Comparison of ENCODE assay signal across 18 cellular contexts in genomic region chr5:61732796-61733195, GRCh38.
DNase-seq lines count a peak whose midpoint lies in the region; ATAC-seq and TF ChIP-seq lines count a peak whose summit lies in the region.
"Had no signal": no experiment of that assay in that cellular context is flagged by ENCODE, and none has a peak within 500 bp of the region (broad histone marks: within the 10 kb centered on the region; RNA-seq: fewer than 3 reads in every experiment).

No MANE protein-coding gene starts in this region.

- peaks cover 75% of the 10 kb centered on the region for H3K4me1 Mint-ChIP-seq in brain
- H3K4me1 Mint-ChIP-seq: activated B cell treated with CpG ODN at 0.5 μM for 24 hours had no signal

- peak; percentile 74 for DNase-seq in pons (ENCODE audit: low spot score)
- DNase-seq in foreskin fibroblast, result no peak
- no peak for DNase-seq in activated naive CD4-positive, alpha-beta T cell treated with anti-CD3 and anti-CD28 coated beads, Interleukin-2, amount 50 U/mL, for 72 hours (ENCODE audit: low spot score in 2 of 2)
- DNase-seq: activated B cell treated with CpG ODN at 0.5 μM for 24 hours; activated CD8-positive, alpha-beta T cell treated with anti-CD3 and anti-CD28 coated beads for 36 hours; amniotic stem cell; cerebellar nuclear complex; heart right ventricle; NCI-H524; stimulated activated CD4-positive, alpha-beta T cell treated with anti-CD3 and anti-CD28 coated beads, Interleukin-12 subunit alpha, Interleukin-12 subunit beta, amount 100 ng/mL, for 4 hours; stomach had no signal

- peaks cover 0 to 3% (median 0%) of the 10 kb centered on the region in 5 experiments for H3K9me3 Mint-ChIP-seq in brain
- H3K9me3 Mint-ChIP-seq in activated naive CD4-positive, alpha-beta T cell treated with anti-CD3 and anti-CD28 coated beads, Interleukin-2, amount 50 U/mL, for 72 hours, result no peaks in the 10 kb centered on the region
- H3K9me3 Mint-ChIP-seq: activated B cell treated with CpG ODN at 0.5 μM for 24 hours; activated CD8-positive, alpha-beta T cell treated with anti-CD3 and anti-CD28 coated beads for 36 hours; nephron progenitor cell had no signal

- H3K36me3 ChIP-seq in ES-I3 (ENCODE audit: insufficient read depth, low read length), result no peaks in the 10 kb centered on the region
- H3K36me3 ChIP-seq: heart right ventricle, stomach had no signal

- TF ChIP-seq CTCF in brain (conservative IDR thresholded peaks at IDR 0.05) (no peak), foreskin fibroblast (IDR thresholded peaks at IDR 0.05; ENCODE audit: low read depth, low read length) (no peak)

- no peaks in the 10 kb centered on the region for H3K9me3 ChIP-seq in ES-I3 (ENCODE audit: control insufficient read depth, insufficient read depth, low read length)
- H3K9me3 ChIP-seq in iPS-18c (ENCODE audit: control insufficient read depth, insufficient read depth, low read length), result no peaks in the 10 kb centered on the region
- H3K9me3 ChIP-seq: heart right ventricle, stomach had no signal

- H3K4me3 ChIP-seq in iPS-18c (ENCODE audit: insufficient read depth, low read depth, low read length) (peak overlapping the region; percentile 20; the same call in 1 of the 2 replicates), foreskin fibroblast (ENCODE audit: low read depth in 1 of 2, low read length in 2 of 2) (no peak overlapping the region)
- H3K4me3 ChIP-seq: SK-N-MC had no signal

- peaks cover 11% of the 10 kb centered on the region; the same call in 1 of the 2 replicates for H3K4me1 ChIP-seq in ES-I3 (ENCODE audit: insufficient read depth, low read length)
- H3K4me1 ChIP-seq: heart right ventricle had no signal

- H3K9ac ChIP-seq in ES-I3 (ENCODE audit: low read depth, low read length), result peak overlapping the region; percentile 24; the same call in 1 of the 2 replicates

- ATAC-seq in HG03432 (IDR thresholded peaks at IDR 0.05; ENCODE audit: unreplicated experiment) (no peak), HG03442 (IDR thresholded peaks at IDR 0.05; ENCODE audit: unreplicated experiment) (no peak)
- no peak for ATAC-seq in activated naive CD4-positive, alpha-beta T cell treated with anti-CD3 and anti-CD28 coated beads, Interleukin-2, amount 50 U/mL, for 72 hours
- ATAC-seq: activated CD8-positive, alpha-beta T cell treated with anti-CD3 and anti-CD28 coated beads for 36 hours; heart right ventricle had no signal

- H3K4me3 Mint-ChIP-seq in brain, result peak overlapping the region in 4 of 5 experiments; percentile 40 to 73 (median 51)
- H3K4me3 Mint-ChIP-seq: activated B cell treated with CpG ODN at 0.5 μM for 24 hours; activated CD8-positive, alpha-beta T cell treated with anti-CD3 and anti-CD28 coated beads for 36 hours; nephron progenitor cell had no signal

- no peaks in the 10 kb centered on the region for H3K36me3 Mint-ChIP-seq in brain
- no peaks in the 10 kb centered on the region for H3K36me3 Mint-ChIP-seq in activated naive CD4-positive, alpha-beta T cell treated with anti-CD3 and anti-CD28 coated beads, Interleukin-2, amount 50 U/mL, for 72 hours

- H3K27me3 Mint-ChIP-seq in brain, result peaks cover 2% of the 10 kb centered on the region

- H3K27ac Mint-ChIP-seq in brain, result peak overlapping the region in 4 of 5 experiments; percentile 86 to 91 (median 88)
- H3K27ac Mint-ChIP-seq in activated naive CD4-positive, alpha-beta T cell treated with anti-CD3 and anti-CD28 coated beads, Interleukin-2, amount 50 U/mL, for 72 hours, result no peak overlapping the region
- H3K27ac Mint-ChIP-seq: activated B cell treated with CpG ODN at 0.5 μM for 24 hours; activated CD8-positive, alpha-beta T cell treated with anti-CD3 and anti-CD28 coated beads for 36 hours; nephron progenitor cell had no signal

Comparison
In these comparisons a context has a peak if more than half of its experiments do, and no peak if none do; other contexts are left out.
1. H3K27ac Mint-ChIP-seq: peak in brain (4 of 5); none in activated naive CD4-positive, alpha-beta T cell treated with anti-CD3 and anti-CD28 coated beads, Interleukin-2, amount 50 U/mL, for 72 hours (0 of 2).